ENCODE assay signal across 19 cellular contexts in genomic region chr17:11330871-11331270, GRCh38.
A peak's percentile ranks its signal among the peaks of the same experiment; 100 is the strongest.
DNase-seq lines count a peak whose midpoint lies in the region; ATAC-seq, FAIRE-seq and TF ChIP-seq lines count a peak whose summit lies in the region.
"Had no signal": no experiment of that assay in that cellular context is flagged by ENCODE, and none has a peak within 500 bp of the region (broad histone marks: within the 10 kb centered on the region; RNA-seq: fewer than 3 reads in every experiment).

No MANE protein-coding gene starts in this region.

- no peaks in the 10 kb centered on the region for H3K27me3 Mint-ChIP-seq in endodermal cell (ENCODE audit: insufficient read depth)
- H3K27me3 Mint-ChIP-seq: activated CD4-positive, alpha-beta T cell treated with anti-CD3 and anti-CD28 coated beads for 36 hours; activated naive CD8-positive, alpha-beta T cell treated with anti-CD3 and anti-CD28 coated beads for 36 hours; T-helper 17 cell had no signal

- no peak for FAIRE-seq in urothelium cell line (lab: Jason Lieb, UNC)
- FAIRE-seq: G401.6 had no signal

- H3K36me3 ChIP-seq in endodermal cell (ENCODE audit: control insufficient read depth, insufficient read depth, low read length) = no peaks in the 10 kb centered on the region
- no peaks in the 10 kb centered on the region for H3K36me3 ChIP-seq in kidney epithelial cell (ENCODE audit: control insufficient read depth, insufficient read depth, low read length)
- H3K36me3 ChIP-seq: esophagus squamous epithelium had no signal

- H3K9ac ChIP-seq in endodermal cell (ENCODE audit: extremely low read depth, low read length, poor library complexity, severe bottlenecking) = no peak overlapping the region

- H3K27me3 ChIP-seq in right cardiac atrium (ENCODE audit: control insufficient read depth, insufficient read depth) = no peaks in the 10 kb centered on the region
- H3K27me3 ChIP-seq in endodermal cell (ENCODE audit: control insufficient read depth, insufficient read depth, low read length, poor library complexity, severe bottlenecking) = no peaks in the 10 kb centered on the region
- no peaks in the 10 kb centered on the region for H3K27me3 ChIP-seq in kidney epithelial cell (ENCODE audit: control insufficient read depth, insufficient read depth, low read length)
- H3K27me3 ChIP-seq: esophagus squamous epithelium had no signal

- peak; percentile 39 for ATAC-seq in Right ventricle myocardium inferior
- no peak for ATAC-seq in right cardiac atrium
- ATAC-seq in stimulated activated naive CD8-positive, alpha-beta T cell treated with anti-CD3 and anti-CD28 coated beads, Interleukin-15, Interleukin-2, amounts not matched to agents 100 U/mL and 50 U/mL, for 24 hours = no peak
- ATAC-seq: activated CD4-positive, alpha-beta T cell treated with anti-CD3 and anti-CD28 coated beads for 36 hours; CD8-positive, alpha-beta T cell; T-helper 17 cell had no signal

- H3K36me3 Mint-ChIP-seq in endodermal cell (ENCODE audit: low read depth) = no peaks in the 10 kb centered on the region
- H3K36me3 Mint-ChIP-seq: activated naive CD8-positive, alpha-beta T cell treated with anti-CD3 and anti-CD28 coated beads for 36 hours; CD8-positive, alpha-beta T cell; immature natural killer cell; type B pancreatic cell had no signal

- H3K27ac ChIP-seq in right cardiac atrium (ENCODE audit: low read length) = no peak overlapping the region
- H3K27ac ChIP-seq in endodermal cell (ENCODE audit: low read depth, low read length) = no peak overlapping the region
- H3K27ac ChIP-seq: esophagus squamous epithelium had no signal

- H3K9me3 ChIP-seq in right cardiac atrium (ENCODE audit: control insufficient read depth, low read length) = no peaks in the 10 kb centered on the region
- H3K9me3 ChIP-seq in endodermal cell (ENCODE audit: control insufficient read depth, low read length) = no peaks in the 10 kb centered on the region
- H3K9me3 ChIP-seq: esophagus squamous epithelium had no signal

- intact Hi-C loops in Right ventricle myocardium inferior (cut with DNase I) (no loop called here), right cardiac atrium (cut with DNase I) (no loop called here)

- 7% methylated on average over 7 of the region's 7 CpGs for WGBS in right cardiac atrium
- 35 to 40% methylated on average over 5 to 7 of the region's 7 CpGs for WGBS in endodermal cell (ENCODE audit: insufficient coverage in 1 of 2, insufficient read length in 1 of 2), 2 experiments

- H3K4me3 Mint-ChIP-seq in endodermal cell = no peak overlapping the region
- H3K4me3 Mint-ChIP-seq: activated CD4-positive, alpha-beta T cell treated with anti-CD3 and anti-CD28 coated beads for 36 hours; activated naive CD8-positive, alpha-beta T cell treated with anti-CD3 and anti-CD28 coated beads for 36 hours; CD8-positive, alpha-beta T cell; immature natural killer cell; T-helper 17 cell had no signal

- H3K9me3 Mint-ChIP-seq in endodermal cell = no peaks in the 10 kb centered on the region
- H3K9me3 Mint-ChIP-seq: activated naive CD8-positive, alpha-beta T cell treated with anti-CD3 and anti-CD28 coated beads for 36 hours; CD8-positive, alpha-beta T cell; type B pancreatic cell had no signal

- H3K27ac Mint-ChIP-seq in endodermal cell = no peak overlapping the region
- H3K27ac Mint-ChIP-seq: activated CD4-positive, alpha-beta T cell treated with anti-CD3 and anti-CD28 coated beads for 36 hours; activated naive CD8-positive, alpha-beta T cell treated with anti-CD3 and anti-CD28 coated beads for 36 hours; CD8-positive, alpha-beta T cell; immature natural killer cell; T-helper 17 cell had no signal

- H3K4me1 Mint-ChIP-seq in endodermal cell = peaks cover 24% of the 10 kb centered on the region
- H3K4me1 Mint-ChIP-seq: activated CD4-positive, alpha-beta T cell treated with anti-CD3 and anti-CD28 coated beads for 36 hours; activated naive CD8-positive, alpha-beta T cell treated with anti-CD3 and anti-CD28 coated beads for 36 hours; immature natural killer cell; T-helper 17 cell had no signal

- DNase-seq in Right ventricle myocardium inferior (ENCODE audit: missing footprints) = no peak
- DNase-seq in right cardiac atrium = no peak
- peak; percentile 95 for DNase-seq in endodermal cell
- peak; percentile 32 for DNase-seq in kidney epithelial cell (ENCODE audit: low read depth)
- DNase-seq in urothelium cell line (ENCODE audit: low spot score) = peak; percentile 47
- no peak for DNase-seq in NCI-H2081 (lab: John Stamatoyannopoulos, UW)
- DNase-seq in NCI-H1436 (lab: John Stamatoyannopoulos, UW) = no peak
- DNase-seq in stimulated activated naive CD8-positive, alpha-beta T cell treated with anti-CD3 and anti-CD28 coated beads, Interleukin-15, Interleukin-2, amounts not matched to agents 100 U/mL and 50 U/mL, for 24 hours = no peak
- DNase-seq: activated CD4-positive, alpha-beta T cell treated with anti-CD3 and anti-CD28 coated beads for 36 hours; activated naive CD8-positive, alpha-beta T cell treated with anti-CD3 and anti-CD28 coated beads for 36 hours; CD8-positive, alpha-beta T cell; esophagus squamous epithelium; immature natural killer cell; NCI-H1930; NCI-H69; stimulated activated CD4-positive, alpha-beta T cell treated with anti-CD3 and anti-CD28 coated beads, Interleukin-4, amount 100 ng/mL, for 24 hours; T-helper 17 cell had no signal

- TF ChIP-seq CTCF in endodermal cell (conservative IDR thresholded peaks at IDR 0.05) (no peak), kidney epithelial cell (IDR thresholded peaks at IDR 0.05; ENCODE audit: insufficient read depth, low read length, poor library complexity, severe bottlenecking) (no peak)

- no peaks in the 10 kb centered on the region for H3K4me1 ChIP-seq in right cardiac atrium (ENCODE audit: control insufficient read depth, insufficient read depth, low read length)
- H3K4me1 ChIP-seq in endodermal cell (ENCODE audit: control insufficient read depth, insufficient read depth, low read length) = peaks cover 6% of the 10 kb centered on the region
- H3K4me1 ChIP-seq: esophagus squamous epithelium had no signal

- H3K4me3 ChIP-seq in right cardiac atrium (ENCODE audit: low read length) = no peak overlapping the region
- H3K4me3 ChIP-seq in endodermal cell (ENCODE audit: low read length) = no peak overlapping the region
- no peak overlapping the region for H3K4me3 ChIP-seq in kidney epithelial cell (ENCODE audit: low read depth, low read length)
- H3K4me3 ChIP-seq: esophagus squamous epithelium had no signal

Comparison
In these comparisons a context has a peak if more than half of its experiments do, and no peak if none do; other contexts are left out.
1. DNase-seq: peak in endodermal cell (single experiment), kidney epithelial cell (single experiment) and urothelium cell line (single experiment); none in Right ventricle myocardium inferior (single experiment), right cardiac atrium (0 of 3), NCI-H2081 (0 of 2), NCI-H1436 (single experiment) and stimulated activated naive CD8-positive, alpha-beta T cell treated with anti-CD3 and anti-CD28 coated beads, Interleukin-15, Interleukin-2, amounts not matched to agents 100 U/mL and 50 U/mL, for 24 hours (single experiment).